Comparison of ENCODE assay signal across 23 cellular contexts in genomic region chr1:48208652-48209051, GRCh38. TPM values are rescaled to one million over a fixed set of nuclear protein-coding genes. Genes with fewer than 3 reads are reported as not detected.
DNase-seq lines count a peak whose midpoint lies in the region; ATAC-seq and TF ChIP-seq lines count a peak whose summit lies in the region.
"Had no signal": no experiment of that assay in that cellular context is flagged by ENCODE, and none has a peak within 500 bp of the region (broad histone marks: within the 10 kb centered on the region; RNA-seq: fewer than 3 reads in every experiment).

No MANE protein-coding gene starts in this region.

- no peaks in the 10 kb centered on the region for H3K27me3 ChIP-seq in GM23338 (ENCODE audit: insufficient read depth)
- no peaks in the 10 kb centered on the region for H3K27me3 ChIP-seq in HUES64 (ENCODE audit: insufficient read depth, low read length)
- H3K27me3 ChIP-seq in endodermal cell (ENCODE audit: control insufficient read depth, insufficient read depth, low read length, poor library complexity, severe bottlenecking): no peaks in the 10 kb centered on the region

- H3K27ac Mint-ChIP-seq in GM23338 (peak overlapping the region; percentile 57), endodermal cell (peak overlapping the region; percentile 82), osteocyte (ENCODE audit: unreplicated experiment) (no peak overlapping the region)
- H3K27ac Mint-ChIP-seq: CD4-positive, alpha-beta T cell; HFFc6 had no signal

- peaks cover 5% of the 10 kb centered on the region for H3K27me3 Mint-ChIP-seq in GM23338 (ENCODE audit: insufficient read depth, low read depth, poor library complexity)
- H3K27me3 Mint-ChIP-seq in endodermal cell (ENCODE audit: insufficient read depth): no peaks in the 10 kb centered on the region
- H3K27me3 Mint-ChIP-seq in osteocyte (ENCODE audit: unreplicated experiment): no peaks in the 10 kb centered on the region
- H3K27me3 Mint-ChIP-seq: CD4-positive, alpha-beta T cell had no signal

- 0 out of 2 replicates have a peak overlapping the region, but pooled peaks have one; percentile 36 for H3K9ac ChIP-seq in HUES64 (ENCODE audit: low read depth, low read length)
- H3K9ac ChIP-seq in endodermal cell (ENCODE audit: extremely low read depth, low read length, poor library complexity, severe bottlenecking): no peak overlapping the region

- H3K79me2 ChIP-seq in GM23338 (replicated peaks; ENCODE audit: insufficient read depth): no peaks in the 10 kb centered on the region

- H3K9me3 Mint-ChIP-seq in GM23338 (peaks cover 6% of the 10 kb centered on the region), endodermal cell (peaks cover 7% of the 10 kb centered on the region), osteocyte (ENCODE audit: unreplicated experiment) (no peaks in the 10 kb centered on the region)
- H3K9me3 Mint-ChIP-seq: CD4-positive, alpha-beta T cell had no signal

- H3K27ac ChIP-seq in GM23338 (ENCODE audit: low read depth) (0 out of 2 replicates have a peak overlapping the region, but pooled peaks have one; percentile 57), HUES64 (ENCODE audit: low read depth, low read length) (peak overlapping the region; percentile 49; the same call in 1 of the 2 replicates), endodermal cell (ENCODE audit: low read depth, low read length) (no peak overlapping the region)
- H3K27ac ChIP-seq: 22Rv1, A549, C4-2B, HL-60 had no signal

- H3F3A ChIP-seq in GM23338 (replicated peaks; ENCODE audit: low read depth): no peaks in the 10 kb centered on the region

- peak overlapping the region; percentile 65; the same call in 1 of the 2 replicates for H3K4me2 ChIP-seq in GM23338
- H3K4me2 ChIP-seq: A549 had no signal

- DNase-seq in GM23338 (ENCODE audit: low spot score): no peak
- peak; percentile 63 for DNase-seq in endodermal cell
- DNase-seq in osteocyte (ENCODE audit: extremely low spot score, unreplicated experiment): peak; percentile 34
- no peak for DNase-seq in cerebellar nuclear complex (lab: John Stamatoyannopoulos, UW)
- DNase-seq in activated CD4-positive, alpha-beta T cell treated with anti-CD3 and anti-CD28 coated beads for 48 hours: no peak
- no peak for DNase-seq in NCI-H774 (lab: John Stamatoyannopoulos, UW)
- DNase-seq: AML-193; Caco-2; CD4-positive, alpha-beta T cell; DMS79; GDM1; GOT3; HFFc6; KG1 had no signal

- TF ChIP-seq CTCF in GM23338 (conservative IDR thresholded peaks at IDR 0.05; ENCODE audit: low read depth in 2 of 2): 0 out of 4 replicates have a peak, but pooled peaks of 1 of the 2 experiments have one; percentile 14
- peak; percentile 51 for TF ChIP-seq CTCF in endodermal cell (conservative IDR thresholded peaks at IDR 0.05)
- no peak for TF ChIP-seq CTCF in osteocyte (IDR thresholded peaks at IDR 0.05)

- H3K36me3 Mint-ChIP-seq in GM23338 (ENCODE audit: low read depth): peaks cover 8% of the 10 kb centered on the region
- peaks cover 26% of the 10 kb centered on the region for H3K36me3 Mint-ChIP-seq in endodermal cell (ENCODE audit: low read depth)
- no peaks in the 10 kb centered on the region for H3K36me3 Mint-ChIP-seq in osteocyte (ENCODE audit: unreplicated experiment)

- H3K4me3 Mint-ChIP-seq in GM23338 (no peak overlapping the region), endodermal cell (peak overlapping the region; percentile 75), osteocyte (ENCODE audit: unreplicated experiment) (no peak overlapping the region)
- H3K4me3 Mint-ChIP-seq: CD4-positive, alpha-beta T cell; HFFc6 had no signal

- peaks cover 32% of the 10 kb centered on the region for H3K4me1 Mint-ChIP-seq in GM23338
- H3K4me1 Mint-ChIP-seq in endodermal cell: peaks cover 71% of the 10 kb centered on the region
- H3K4me1 Mint-ChIP-seq in osteocyte (ENCODE audit: unreplicated experiment): no peaks in the 10 kb centered on the region

- no peaks in the 10 kb centered on the region for H3K9me3 ChIP-seq in HUES64 (ENCODE audit: insufficient read depth, low read depth, low read length)
- no peaks in the 10 kb centered on the region for H3K9me3 ChIP-seq in endodermal cell (ENCODE audit: control insufficient read depth, low read length)
- H3K9me3 ChIP-seq: A549, Caco-2 had no signal

- peak; percentile 39 for ATAC-seq in GM23338
- ATAC-seq: A549, HCT116 had no signal

- 74% methylated on average over 4 of the region's 4 CpGs for WGBS in HUES64
- WGBS in endodermal cell (ENCODE audit: insufficient coverage in 1 of 2, insufficient read length in 1 of 2), 2 experiments: 50 to 79% methylated on average over 1 to 4 of the region's 4 CpGs

- H3K4me3 ChIP-seq in GM23338: no peak overlapping the region
- H3K4me3 ChIP-seq in HUES64 (ENCODE audit: low read length): no peak overlapping the region
- H3K4me3 ChIP-seq in endodermal cell (ENCODE audit: low read length): peak overlapping the region; percentile 35
- H3K4me3 ChIP-seq: A549 had no signal

- peaks cover 16% of the 10 kb centered on the region for H3K4me1 ChIP-seq in GM23338 (ENCODE audit: insufficient read depth)
- H3K4me1 ChIP-seq in HUES64 (ENCODE audit: insufficient read depth, low read length): peaks cover 10% of the 10 kb centered on the region
- peaks cover 3% of the 10 kb centered on the region for H3K4me1 ChIP-seq in endodermal cell (ENCODE audit: control insufficient read depth, insufficient read depth, low read length)
- H3K4me1 ChIP-seq: A549, Caco-2 had no signal

- peak overlapping the region; percentile 94 for H2AFZ ChIP-seq in GM23338

- H3K9me2 ChIP-seq in GM23338 (ENCODE audit: insufficient read depth): no peaks in the 10 kb centered on the region

- H4K20me1 ChIP-seq in GM23338 (replicated peaks; ENCODE audit: insufficient read depth): no peaks in the 10 kb centered on the region

- H3K36me3 ChIP-seq in GM23338 (ENCODE audit: insufficient read depth) (no peaks in the 10 kb centered on the region), HUES64 (ENCODE audit: insufficient read depth, low read length) (no peaks in the 10 kb centered on the region), endodermal cell (ENCODE audit: control insufficient read depth, insufficient read depth, low read length) (peaks cover 12% of the 10 kb centered on the region)

TF ChIP-seq in GM23338, 12 proteins besides CTCF, POLR2A, EP300 and RAD21:
- no peak for TF ChIP-seq POLR2AphosphoS5 (IDR thresholded peaks at IDR 0.05; ENCODE audit: low read depth)

RNA-seq across cellular contexts. Expression of gene SLC5A9, which starts 13.9 kb away (rescaled TPM):
- total RNA-seq in GM23338 (2014; rRNA removed; shearing (Covaris generic)): 0.10 TPM in 1 of 2 replicates, not detected in the other
- polyA plus RNA-seq in GM23338 (2016; fragmentation: Nextera tagmentation; extraction: Ambion mirVana): 0.07 and 0.10 TPM in 2 replicates
- 0.30 TPM for polyA plus RNA-seq in HUES64 (2013, experiment 1 of 2)
- 1.6 TPM for polyA plus RNA-seq in HUES64 (2013, experiment 2 of 2)
- total RNA-seq in endodermal cell (100 to 1,000 TPM in 1 of 2 donors, 10 to 100 TPM in 1; 52.4 to 114 TPM), osteocyte (not detected in 2 replicates)
- 7.9 TPM for polyA plus RNA-seq in endodermal cell (2013, experiment 1 of 2)
- 11.5 TPM for polyA plus RNA-seq in endodermal cell (2013, experiment 2 of 2)
- total RNA-seq: CD4-positive, alpha-beta T cell; Daoy; HFFc6; HT1080 had no signal
- polyA plus RNA-seq: BJ had no signal

Comparison
In these comparisons a context has a peak if more than half of its experiments do, and no peak if none do; other contexts are left out.
1. DNase-seq: peak in endodermal cell (single experiment) and osteocyte (single experiment); none in GM23338 (single experiment), cerebellar nuclear complex (0 of 2), activated CD4-positive, alpha-beta T cell treated with anti-CD3 and anti-CD28 coated beads for 48 hours (single experiment) and NCI-H774 (single experiment).
2. RNA of gene SLC5A9, which starts 13.9 kb away (total RNA-seq): 52.4 to 114 TPM in endodermal cell; 0.10 TPM in GM23338 and not detected in osteocyte; every median in the first group is over 10 times any median in the second.